ENCODE assay signal across 1 cellular context in the genomic region with DNA sequence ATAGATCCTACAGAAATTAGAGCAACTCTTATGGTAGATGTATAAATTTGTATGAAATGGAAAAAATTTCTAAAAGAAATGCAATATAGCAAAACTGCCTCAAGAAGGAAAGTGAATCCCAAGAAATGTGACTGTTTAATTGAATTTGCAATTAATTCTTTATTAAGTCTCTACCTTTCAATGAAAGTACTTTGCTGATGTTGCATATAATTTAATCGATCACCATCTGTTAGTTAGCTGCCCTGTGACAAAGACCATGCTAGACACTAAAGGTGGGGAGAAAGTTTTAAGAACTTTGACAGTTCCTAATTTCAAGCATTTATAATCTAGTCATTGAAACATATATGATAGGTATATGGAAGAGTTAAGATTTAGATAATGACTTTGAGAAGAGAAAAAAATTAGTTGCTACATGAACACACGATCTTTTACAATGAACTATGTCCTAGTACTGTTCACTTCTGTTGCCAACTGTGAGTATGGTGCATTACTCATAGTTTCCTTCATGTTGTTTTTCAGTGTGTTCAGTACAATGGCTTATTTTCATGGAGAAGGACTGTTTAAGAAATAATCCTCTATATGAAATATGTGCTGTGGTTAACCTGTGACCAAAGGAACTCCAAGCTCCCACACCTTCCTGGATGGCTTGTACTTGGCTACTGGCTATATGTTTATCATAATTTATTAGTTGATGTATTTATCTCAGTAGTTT.
TF ChIP-seq lines count a peak whose summit lies in the region.

No MANE protein-coding gene starts in this region.

TF ChIP-seq in HepG2, 621 proteins besides CTCF, POLR2A, EP300 and RAD21:
- no peak for TF ChIP-seq MBD4 (IDR thresholded peaks at IDR 0.05; ENCODE audit: borderline replicate concordance, low read length)
- TF ChIP-seq SIN3B (IDR thresholded peaks at IDR 0.05; ENCODE audit: low read length), result no peak
- no peak for TF ChIP-seq AKAP8 (CRISPR knock-in tag; IDR thresholded peaks at IDR 0.05)
- no peak for TF ChIP-seq ISX (CRISPR knock-in tag; conservative IDR thresholded peaks at IDR 0.05)
- TF ChIP-seq, protein P1, sequence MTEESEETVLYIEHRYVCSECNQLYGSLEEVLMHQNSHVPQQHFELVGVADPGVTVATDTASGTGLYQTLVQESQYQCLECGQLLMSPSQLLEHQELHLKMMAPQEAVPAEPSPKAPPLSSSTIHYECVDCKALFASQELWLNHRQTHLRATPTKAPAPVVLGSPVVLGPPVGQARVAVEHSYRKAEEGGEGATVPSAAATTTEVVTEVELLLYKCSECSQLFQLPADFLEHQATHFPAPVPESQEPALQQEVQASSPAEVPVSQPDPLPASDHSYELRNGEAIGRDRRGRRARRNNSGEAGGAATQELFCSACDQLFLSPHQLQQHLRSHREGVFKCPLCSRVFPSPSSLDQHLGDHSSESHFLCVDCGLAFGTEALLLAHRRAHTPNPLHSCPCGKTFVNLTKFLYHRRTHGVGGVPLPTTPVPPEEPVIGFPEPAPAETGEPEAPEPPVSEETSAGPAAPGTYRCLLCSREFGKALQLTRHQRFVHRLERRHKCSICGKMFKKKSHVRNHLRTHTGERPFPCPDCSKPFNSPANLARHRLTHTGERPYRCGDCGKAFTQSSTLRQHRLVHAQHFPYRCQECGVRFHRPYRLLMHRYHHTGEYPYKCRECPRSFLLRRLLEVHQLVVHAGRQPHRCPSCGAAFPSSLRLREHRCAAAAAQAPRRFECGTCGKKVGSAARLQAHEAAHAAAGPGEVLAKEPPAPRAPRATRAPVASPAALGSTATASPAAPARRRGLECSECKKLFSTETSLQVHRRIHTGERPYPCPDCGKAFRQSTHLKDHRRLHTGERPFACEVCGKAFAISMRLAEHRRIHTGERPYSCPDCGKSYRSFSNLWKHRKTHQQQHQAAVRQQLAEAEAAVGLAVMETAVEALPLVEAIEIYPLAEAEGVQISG (CRISPR knock-in tag; IDR thresholded peaks at IDR 0.05), result no peak
- TF ChIP-seq, protein P2, sequence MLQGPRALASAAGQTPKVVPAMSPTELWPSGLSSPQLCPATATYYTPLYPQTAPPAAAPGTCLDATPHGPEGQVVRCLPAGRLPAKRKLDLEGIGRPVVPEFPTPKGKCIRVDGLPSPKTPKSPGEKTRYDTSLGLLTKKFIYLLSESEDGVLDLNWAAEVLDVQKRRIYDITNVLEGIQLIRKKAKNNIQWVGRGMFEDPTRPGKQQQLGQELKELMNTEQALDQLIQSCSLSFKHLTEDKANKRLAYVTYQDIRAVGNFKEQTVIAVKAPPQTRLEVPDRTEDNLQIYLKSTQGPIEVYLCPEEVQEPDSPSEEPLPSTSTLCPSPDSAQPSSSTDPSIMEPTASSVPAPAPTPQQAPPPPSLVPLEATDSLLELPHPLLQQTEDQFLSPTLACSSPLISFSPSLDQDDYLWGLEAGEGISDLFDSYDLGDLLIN (CRISPR knock-in tag; IDR thresholded peaks at IDR 0.05; ENCODE audit: borderline replicate concordance), result no peak
- no peak for TF ChIP-seq ZNF382 (CRISPR knock-in tag; IDR thresholded peaks at IDR 0.05; ENCODE audit: borderline replicate concordance)
- TF ChIP-seq, protein P3, sequence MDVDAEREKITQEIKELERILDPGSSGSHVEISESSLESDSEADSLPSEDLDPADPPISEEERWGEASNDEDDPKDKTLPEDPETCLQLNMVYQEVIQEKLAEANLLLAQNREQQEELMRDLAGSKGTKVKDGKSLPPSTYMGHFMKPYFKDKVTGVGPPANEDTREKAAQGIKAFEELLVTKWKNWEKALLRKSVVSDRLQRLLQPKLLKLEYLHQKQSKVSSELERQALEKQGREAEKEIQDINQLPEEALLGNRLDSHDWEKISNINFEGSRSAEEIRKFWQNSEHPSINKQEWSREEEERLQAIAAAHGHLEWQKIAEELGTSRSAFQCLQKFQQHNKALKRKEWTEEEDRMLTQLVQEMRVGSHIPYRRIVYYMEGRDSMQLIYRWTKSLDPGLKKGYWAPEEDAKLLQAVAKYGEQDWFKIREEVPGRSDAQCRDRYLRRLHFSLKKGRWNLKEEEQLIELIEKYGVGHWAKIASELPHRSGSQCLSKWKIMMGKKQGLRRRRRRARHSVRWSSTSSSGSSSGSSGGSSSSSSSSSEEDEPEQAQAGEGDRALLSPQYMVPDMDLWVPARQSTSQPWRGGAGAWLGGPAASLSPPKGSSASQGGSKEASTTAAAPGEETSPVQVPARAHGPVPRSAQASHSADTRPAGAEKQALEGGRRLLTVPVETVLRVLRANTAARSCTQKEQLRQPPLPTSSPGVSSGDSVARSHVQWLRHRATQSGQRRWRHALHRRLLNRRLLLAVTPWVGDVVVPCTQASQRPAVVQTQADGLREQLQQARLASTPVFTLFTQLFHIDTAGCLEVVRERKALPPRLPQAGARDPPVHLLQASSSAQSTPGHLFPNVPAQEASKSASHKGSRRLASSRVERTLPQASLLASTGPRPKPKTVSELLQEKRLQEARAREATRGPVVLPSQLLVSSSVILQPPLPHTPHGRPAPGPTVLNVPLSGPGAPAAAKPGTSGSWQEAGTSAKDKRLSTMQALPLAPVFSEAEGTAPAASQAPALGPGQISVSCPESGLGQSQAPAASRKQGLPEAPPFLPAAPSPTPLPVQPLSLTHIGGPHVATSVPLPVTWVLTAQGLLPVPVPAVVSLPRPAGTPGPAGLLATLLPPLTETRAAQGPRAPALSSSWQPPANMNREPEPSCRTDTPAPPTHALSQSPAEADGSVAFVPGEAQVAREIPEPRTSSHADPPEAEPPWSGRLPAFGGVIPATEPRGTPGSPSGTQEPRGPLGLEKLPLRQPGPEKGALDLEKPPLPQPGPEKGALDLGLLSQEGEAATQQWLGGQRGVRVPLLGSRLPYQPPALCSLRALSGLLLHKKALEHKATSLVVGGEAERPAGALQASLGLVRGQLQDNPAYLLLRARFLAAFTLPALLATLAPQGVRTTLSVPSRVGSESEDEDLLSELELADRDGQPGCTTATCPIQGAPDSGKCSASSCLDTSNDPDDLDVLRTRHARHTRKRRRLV (CRISPR knock-in tag; IDR thresholded peaks at IDR 0.05), result no peak
- TF ChIP-seq MED8 (CRISPR knock-in tag; IDR thresholded peaks at IDR 0.05; ENCODE audit: insufficient replicate concordance), result no peak
- TF ChIP-seq NBN (conservative IDR thresholded peaks at IDR 0.05), result no peak
- TF ChIP-seq, protein P4, sequence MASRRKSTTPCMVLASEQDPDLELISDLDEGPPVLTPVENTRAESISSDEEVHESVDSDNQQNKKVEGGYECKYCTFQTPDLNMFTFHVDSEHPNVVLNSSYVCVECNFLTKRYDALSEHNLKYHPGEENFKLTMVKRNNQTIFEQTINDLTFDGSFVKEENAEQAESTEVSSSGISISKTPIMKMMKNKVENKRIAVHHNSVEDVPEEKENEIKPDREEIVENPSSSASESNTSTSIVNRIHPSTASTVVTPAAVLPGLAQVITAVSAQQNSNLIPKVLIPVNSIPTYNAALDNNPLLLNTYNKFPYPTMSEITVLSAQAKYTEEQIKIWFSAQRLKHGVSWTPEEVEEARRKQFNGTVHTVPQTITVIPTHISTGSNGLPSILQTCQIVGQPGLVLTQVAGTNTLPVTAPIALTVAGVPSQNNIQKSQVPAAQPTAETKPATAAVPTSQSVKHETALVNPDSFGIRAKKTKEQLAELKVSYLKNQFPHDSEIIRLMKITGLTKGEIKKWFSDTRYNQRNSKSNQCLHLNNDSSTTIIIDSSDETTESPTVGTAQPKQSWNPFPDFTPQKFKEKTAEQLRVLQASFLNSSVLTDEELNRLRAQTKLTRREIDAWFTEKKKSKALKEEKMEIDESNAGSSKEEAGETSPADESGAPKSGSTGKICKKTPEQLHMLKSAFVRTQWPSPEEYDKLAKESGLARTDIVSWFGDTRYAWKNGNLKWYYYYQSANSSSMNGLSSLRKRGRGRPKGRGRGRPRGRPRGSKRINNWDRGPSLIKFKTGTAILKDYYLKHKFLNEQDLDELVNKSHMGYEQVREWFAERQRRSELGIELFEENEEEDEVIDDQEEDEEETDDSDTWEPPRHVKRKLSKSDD (CRISPR knock-in tag; IDR thresholded peaks at IDR 0.05; ENCODE audit: low read depth), result no peak
- TF ChIP-seq, protein P5, sequence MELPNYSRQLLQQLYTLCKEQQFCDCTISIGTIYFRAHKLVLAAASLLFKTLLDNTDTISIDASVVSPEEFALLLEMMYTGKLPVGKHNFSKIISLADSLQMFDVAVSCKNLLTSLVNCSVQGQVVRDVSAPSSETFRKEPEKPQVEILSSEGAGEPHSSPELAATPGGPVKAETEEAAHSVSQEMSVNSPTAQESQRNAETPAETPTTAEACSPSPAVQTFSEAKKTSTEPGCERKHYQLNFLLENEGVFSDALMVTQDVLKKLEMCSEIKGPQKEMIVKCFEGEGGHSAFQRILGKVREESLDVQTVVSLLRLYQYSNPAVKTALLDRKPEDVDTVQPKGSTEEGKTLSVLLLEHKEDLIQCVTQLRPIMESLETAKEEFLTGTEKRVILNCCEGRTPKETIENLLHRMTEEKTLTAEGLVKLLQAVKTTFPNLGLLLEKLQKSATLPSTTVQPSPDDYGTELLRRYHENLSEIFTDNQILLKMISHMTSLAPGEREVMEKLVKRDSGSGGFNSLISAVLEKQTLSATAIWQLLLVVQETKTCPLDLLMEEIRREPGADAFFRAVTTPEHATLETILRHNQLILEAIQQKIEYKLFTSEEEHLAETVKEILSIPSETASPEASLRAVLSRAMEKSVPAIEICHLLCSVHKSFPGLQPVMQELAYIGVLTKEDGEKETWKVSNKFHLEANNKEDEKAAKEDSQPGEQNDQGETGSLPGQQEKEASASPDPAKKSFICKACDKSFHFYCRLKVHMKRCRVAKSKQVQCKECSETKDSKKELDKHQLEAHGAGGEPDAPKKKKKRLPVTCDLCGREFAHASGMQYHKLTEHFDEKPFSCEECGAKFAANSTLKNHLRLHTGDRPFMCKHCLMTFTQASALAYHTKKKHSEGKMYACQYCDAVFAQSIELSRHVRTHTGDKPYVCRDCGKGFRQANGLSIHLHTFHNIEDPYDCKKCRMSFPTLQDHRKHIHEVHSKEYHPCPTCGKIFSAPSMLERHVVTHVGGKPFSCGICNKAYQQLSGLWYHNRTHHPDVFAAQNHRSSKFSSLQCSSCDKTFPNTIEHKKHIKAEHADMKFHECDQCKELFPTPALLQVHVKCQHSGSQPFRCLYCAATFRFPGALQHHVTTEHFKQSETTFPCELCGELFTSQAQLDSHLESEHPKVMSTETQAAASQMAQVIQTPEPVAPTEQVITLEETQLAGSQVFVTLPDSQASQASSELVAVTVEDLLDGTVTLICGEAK (IDR thresholded peaks at IDR 0.05), result no peak
- TF ChIP-seq, protein P5 (CRISPR knock-in tag; IDR thresholded peaks at IDR 0.05), result no peak
- TF ChIP-seq ZNF20 (CRISPR knock-in tag; IDR thresholded peaks at IDR 0.05), result no peak
- TF ChIP-seq MAFF (IDR thresholded peaks at IDR 0.05; ENCODE audit: low read depth, low read length), result peak; percentile 57; the same call in 1 of the 2 replicates
- peak; percentile 43 to 71; a peak in 2 of 4 replicates for TF ChIP-seq MAFK (conservative IDR thresholded peaks at IDR 0.05 in 1 of 2, IDR thresholded peaks at IDR 0.05 in 1 of 2; ENCODE audit: low read length in 2 of 2)
- TF ChIP-seq, protein P6, sequence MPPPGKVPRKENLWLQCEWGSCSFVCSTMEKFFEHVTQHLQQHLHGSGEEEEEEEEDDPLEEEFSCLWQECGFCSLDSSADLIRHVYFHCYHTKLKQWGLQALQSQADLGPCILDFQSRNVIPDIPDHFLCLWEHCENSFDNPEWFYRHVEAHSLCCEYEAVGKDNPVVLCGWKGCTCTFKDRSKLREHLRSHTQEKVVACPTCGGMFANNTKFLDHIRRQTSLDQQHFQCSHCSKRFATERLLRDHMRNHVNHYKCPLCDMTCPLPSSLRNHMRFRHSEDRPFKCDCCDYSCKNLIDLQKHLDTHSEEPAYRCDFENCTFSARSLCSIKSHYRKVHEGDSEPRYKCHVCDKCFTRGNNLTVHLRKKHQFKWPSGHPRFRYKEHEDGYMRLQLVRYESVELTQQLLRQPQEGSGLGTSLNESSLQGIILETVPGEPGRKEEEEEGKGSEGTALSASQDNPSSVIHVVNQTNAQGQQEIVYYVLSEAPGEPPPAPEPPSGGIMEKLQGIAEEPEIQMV (CRISPR knock-in tag; IDR thresholded peaks at IDR 0.05; ENCODE audit: low read depth), result no peak
